Comparison of ENCODE assay signal across 11 cellular contexts in genomic region chr6:105485456-105485855, GRCh38.
DNase-seq lines count a peak whose midpoint lies in the region; ATAC-seq, FAIRE-seq and TF ChIP-seq lines count a peak whose summit lies in the region.
"Had no signal": no experiment of that assay in that cellular context is flagged by ENCODE, and none has a peak within 500 bp of the region (broad histone marks: within the 10 kb centered on the region; RNA-seq: fewer than 3 reads in every experiment).

No MANE protein-coding gene starts in this region.

- DNase-seq in GM18507 (ENCODE audit: extremely low spot score, insufficient read length, low read depth): no peak
- DNase-seq in activated CD8-positive, alpha-beta T cell treated with anti-CD3 and anti-CD28 coated beads for 36 hours: no peak
- no peak for DNase-seq in HUDEP-2 (lab: John Stamatoyannopoulos, UW; ENCODE audit: unreplicated experiment in 76 of 76)
- DNase-seq in effector memory CD4-positive, alpha-beta T cell: no peak
- DNase-seq in amygdala (lab: John Stamatoyannopoulos, UW): no peak
- no peak for DNase-seq in germinal center (ENCODE audit: low spot score)
- DNase-seq: activated naive CD4-positive, alpha-beta T cell had no signal

- H3K27me3 Mint-ChIP-seq in activated CD8-positive, alpha-beta T cell treated with anti-CD3 and anti-CD28 coated beads for 36 hours: peaks cover 8% of the 10 kb centered on the region

- no peaks in the 10 kb centered on the region for H3K9me3 Mint-ChIP-seq in activated CD8-positive, alpha-beta T cell treated with anti-CD3 and anti-CD28 coated beads for 36 hours
- H3K9me3 Mint-ChIP-seq: immature natural killer cell had no signal

- peak overlapping the region; percentile 36 for H3K4me3 Mint-ChIP-seq in activated CD8-positive, alpha-beta T cell treated with anti-CD3 and anti-CD28 coated beads for 36 hours
- H3K4me3 Mint-ChIP-seq: T-helper 1 cell treated with Interleukin-12 subunit alpha and Interleukin-12 subunit beta and Interleukin-4 antibody, amounts not matched to agents 30 μg/mL and 1 μg/mL, for 36 hours had no signal

- peaks cover 21% of the 10 kb centered on the region for H3K4me1 Mint-ChIP-seq in activated CD8-positive, alpha-beta T cell treated with anti-CD3 and anti-CD28 coated beads for 36 hours (ENCODE audit: low read depth)

- intact Hi-C loops in activated CD8-positive, alpha-beta T cell treated with anti-CD3 and anti-CD28 coated beads for 36 hours (cut with micrococcal nuclease): loop anchor here (10.0 kb wide), 1 partner anchor 159 kb away; no protein-coding TSS in a partner anchor

- no peaks in the 10 kb centered on the region for H3K9me3 ChIP-seq in effector memory CD4-positive, alpha-beta T cell (ENCODE audit: control insufficient read depth, low read length)

- no peak overlapping the region for H3K4me3 ChIP-seq in effector memory CD4-positive, alpha-beta T cell (ENCODE audit: insufficient read depth, low read depth, low read length, poor library complexity, severe bottlenecking)

- peaks cover 3% of the 10 kb centered on the region for H3K27me3 ChIP-seq in effector memory CD4-positive, alpha-beta T cell (replicated peaks; ENCODE audit: control insufficient read depth, insufficient read depth, low read length, poor library complexity, severe bottlenecking)

- no peak for TF ChIP-seq CTCF in activated CD8-positive, alpha-beta T cell treated with anti-CD3 and anti-CD28 coated beads for 36 hours (IDR thresholded peaks at IDR 0.05)

- no peaks in the 10 kb centered on the region for H3K4me1 ChIP-seq in effector memory CD4-positive, alpha-beta T cell (ENCODE audit: control insufficient read depth, insufficient read depth, low read length, poor library complexity, severe bottlenecking)

- H3K27ac Mint-ChIP-seq in activated CD8-positive, alpha-beta T cell treated with anti-CD3 and anti-CD28 coated beads for 36 hours: peak overlapping the region; percentile 66

- H3K27ac ChIP-seq in effector memory CD4-positive, alpha-beta T cell (ENCODE audit: insufficient read depth, low read length, poor library complexity, severe bottlenecking): no peak overlapping the region

- no peaks in the 10 kb centered on the region for H3K36me3 ChIP-seq in effector memory CD4-positive, alpha-beta T cell (ENCODE audit: control insufficient read depth, insufficient read depth, low read length)

- CTCF ChIA-PET in activated CD8-positive, alpha-beta T cell treated with anti-CD3 and anti-CD28 coated beads for 36 hours (lab: Charles Lee): interaction anchor here (1.0 to 3.3 kb wide), 6 partner anchors 11 to 737 kb away, joined by 3 to 14 read pairs (median 4); no protein-coding TSS in a partner anchor

- H3K36me3 Mint-ChIP-seq in activated CD8-positive, alpha-beta T cell treated with anti-CD3 and anti-CD28 coated beads for 36 hours (ENCODE audit: low read depth): no peaks in the 10 kb centered on the region
- H3K36me3 Mint-ChIP-seq: immature natural killer cell had no signal

- peak; percentile 88 for FAIRE-seq in GM18507 (lab: Jason Lieb, UNC)

- ATAC-seq in GM21515 (IDR thresholded peaks at IDR 0.05; ENCODE audit: unreplicated experiment): peak; percentile 79
- ATAC-seq in HG03460 (IDR thresholded peaks at IDR 0.05; ENCODE audit: unreplicated experiment): peak; percentile 46
- no peak for ATAC-seq in activated CD8-positive, alpha-beta T cell treated with anti-CD3 and anti-CD28 coated beads for 36 hours

- POLR2A ChIA-PET in activated CD8-positive, alpha-beta T cell treated with anti-CD3 and anti-CD28 coated beads for 36 hours (lab: Charles Lee): no interaction called here
